In genomic region chr2:61789807-61790602, GRCh38 we compare ENCODE assay signal across 14 cellular contexts.
"Had no signal": no experiment of that assay in that cellular context is flagged by ENCODE, and none has a peak within 500 bp of the region (broad histone marks: within the 10 kb centered on the region; RNA-seq: fewer than 3 reads in every experiment).

No MANE protein-coding gene starts in this region.

- H3K9me3 ChIP-seq: gastroesophageal sphincter, lower lobe of right lung, right atrium auricular region, tibial artery, vagina had no signal

- DNase-seq: activated CD4-positive, alpha-beta T cell treated with anti-CD3 and anti-CD28 coated beads, Interleukin-2, amount 10 ng/mL, durations not matched to agents 7 days and 5 days; activated naive CD4-positive, alpha-beta T cell; dorsolateral prefrontal cortex; left colon; lower lobe of right lung; nephron progenitor cell; stimulated activated CD4-positive, alpha-beta T cell treated with anti-CD3 and anti-CD28 coated beads, Interleukin-15, amount 100 ng/mL, for 24 hours; stimulated activated CD4-positive, alpha-beta T cell treated with anti-CD3 and anti-CD28 coated beads, Interleukin-4, amount 100 ng/mL, for 1 hour; stimulated activated naive CD4-positive, alpha-beta T cell; tibial artery had no signal

- ATAC-seq: gastroesophageal sphincter, left colon, lower lobe of right lung had no signal

- H3K4me1 ChIP-seq: lower lobe of right lung, right atrium auricular region, vagina had no signal

- H3K36me3 ChIP-seq: cardiac muscle cell, gastroesophageal sphincter, lower lobe of right lung, right atrium auricular region, tibial artery, vagina had no signal

- H3K27me3 ChIP-seq: dorsolateral prefrontal cortex, gastroesophageal sphincter, right atrium auricular region, vagina had no signal

- H3K4me3 ChIP-seq: cardiac muscle cell, dorsolateral prefrontal cortex, gastroesophageal sphincter, lower lobe of right lung, right atrium auricular region, tibial artery, vagina had no signal

- H3K27ac ChIP-seq: cardiac muscle cell, dorsolateral prefrontal cortex, gastroesophageal sphincter, lower lobe of right lung, right atrium auricular region, tibial artery, vagina had no signal
